Comparison of ENCODE assay signal across 1 cellular context in genomic region chr20:63314015-63314471, GRCh38.
TF ChIP-seq lines count a peak whose summit lies in the region.

No MANE protein-coding gene starts in this region.

TF ChIP-seq in K562, 482 proteins besides CTCF, POLR2A, EP300 and RAD21:
- peak; percentile 34; the same call in 1 of the 2 replicates for TF ChIP-seq USF2 (CRISPR knock-in tag; IDR thresholded peaks at IDR 0.05)
- TF ChIP-seq USF1 (CRISPR knock-in tag; IDR thresholded peaks at IDR 0.05), result peak; percentile 35; the same call in 1 of the 2 replicates
- no peak for TF ChIP-seq ZNF165 (CRISPR knock-in tag; IDR thresholded peaks at IDR 0.05; ENCODE audit: borderline replicate concordance)
TF ChIP-seq in K562: peak in this region for 2.
